ENCODE assay signal across 1 cellular context in genomic region chr12:47885012-47885501, GRCh38.
A peak's percentile ranks its signal among the peaks of the same experiment; 100 is the strongest.
TF ChIP-seq lines count a peak whose summit lies in the region.

No MANE protein-coding gene starts in this region.

TF ChIP-seq in K562, 482 proteins besides CTCF, POLR2A, EP300 and RAD21 (continued from another document):
- TF ChIP-seq ZBTB9 (CRISPR knock-in tag; IDR thresholded peaks at IDR 0.05), result no peak
- TF ChIP-seq GATAD2B (IDR thresholded peaks at IDR 0.05; ENCODE audit: borderline replicate concordance), result no peak
- no peak for TF ChIP-seq FOXA3 (CRISPR knock-in tag; conservative IDR thresholded peaks at IDR 0.05 in 1 of 2, IDR thresholded peaks at IDR 0.05 in 1 of 2)
- TF ChIP-seq ZNF239 (CRISPR knock-in tag; IDR thresholded peaks at IDR 0.05), result 0 out of 2 replicates have a peak, but pooled peaks have one; percentile 11
- TF ChIP-seq SREBF2 (CRISPR knock-in tag; IDR thresholded peaks at IDR 0.05), result no peak
- TF ChIP-seq NFYB (IDR thresholded peaks at IDR 0.05; ENCODE audit: extremely low read depth, insufficient read length), result no peak
- TF ChIP-seq MIER1 (IDR thresholded peaks at IDR 0.05; ENCODE audit: low read depth), result no peak
- TF ChIP-seq COPS2 (conservative IDR thresholded peaks at IDR 0.05), result no peak
- peak; percentile 32; the same call in 1 of the 2 replicates for TF ChIP-seq NCOR1 (IDR thresholded peaks at IDR 0.05)
- no peak for TF ChIP-seq CBX3 (IDR thresholded peaks at IDR 0.05; ENCODE audit: borderline replicate concordance in 1 of 2, low read length in 2 of 2)
- TF ChIP-seq ZNF766 (CRISPR knock-in tag; conservative IDR thresholded peaks at IDR 0.05), result no peak
- no peak for TF ChIP-seq MYNN (IDR thresholded peaks at IDR 0.05)
- TF ChIP-seq MYNN (CRISPR knock-in tag; IDR thresholded peaks at IDR 0.05), result no peak
- TF ChIP-seq HDAC1 (IDR thresholded peaks at IDR 0.05), result no peak
- no peak for TF ChIP-seq ZNF740 (CRISPR knock-in tag; IDR thresholded peaks at IDR 0.05)
- no peak for TF ChIP-seq ZNF740 (tag; IDR thresholded peaks at IDR 0.05)
- no peak for TF ChIP-seq TAF15 (IDR thresholded peaks at IDR 0.05; ENCODE audit: low read depth, low read length)
- no peak for TF ChIP-seq SMARCE1 (IDR thresholded peaks at IDR 0.05)
- no peak for TF ChIP-seq TCF7L2 (IDR thresholded peaks at IDR 0.05; ENCODE audit: low read depth, low read length)
- no peak for TF ChIP-seq BRF2 (IDR thresholded peaks at IDR 0.05; ENCODE audit: borderline replicate concordance, insufficient read depth, insufficient read length)
- TF ChIP-seq ID3 (CRISPR knock-in tag; IDR thresholded peaks at IDR 0.05), result no peak
- no peak for TF ChIP-seq ID3 (tag; IDR thresholded peaks at IDR 0.05)
- TF ChIP-seq NBN (IDR thresholded peaks at IDR 0.05; ENCODE audit: low read depth), result no peak
- TF ChIP-seq PKNOX1 (IDR thresholded peaks at IDR 0.05), result peak; percentile 44
- no peak for TF ChIP-seq ETS2 (tag; IDR thresholded peaks at IDR 0.05; ENCODE audit: borderline replicate concordance, poor library complexity, severe bottlenecking)
- no peak for TF ChIP-seq PHF21A (IDR thresholded peaks at IDR 0.05; ENCODE audit: borderline replicate concordance, low read depth)
- TF ChIP-seq ZNF175 (CRISPR knock-in tag; IDR thresholded peaks at IDR 0.05; ENCODE audit: low read depth), result no peak
- TF ChIP-seq MNT (conservative IDR thresholded peaks at IDR 0.05), result no peak
- TF ChIP-seq ILF3 (IDR thresholded peaks at IDR 0.05; ENCODE audit: borderline replicate concordance), result no peak
- TF ChIP-seq ZNF311 (CRISPR knock-in tag; IDR thresholded peaks at IDR 0.05), result no peak
- TF ChIP-seq NUFIP1 (IDR thresholded peaks at IDR 0.05; ENCODE audit: partially characterized antibody), result no peak
- TF ChIP-seq ZBTB49 (CRISPR knock-in tag; IDR thresholded peaks at IDR 0.05; ENCODE audit: borderline replicate concordance), result no peak
- TF ChIP-seq CC2D1A (IDR thresholded peaks at IDR 0.05), result no peak
- TF ChIP-seq ZNF324 (CRISPR knock-in tag; IDR thresholded peaks at IDR 0.05), result no peak
- TF ChIP-seq SMARCA5 (IDR thresholded peaks at IDR 0.05), result no peak
- no peak for TF ChIP-seq SETDB1 (IDR thresholded peaks at IDR 0.05; ENCODE audit: low read length)
- no peak for TF ChIP-seq SAFB (IDR thresholded peaks at IDR 0.05; ENCODE audit: borderline replicate concordance, low read depth, low read length)
- TF ChIP-seq ZNF780A (CRISPR knock-in tag; IDR thresholded peaks at IDR 0.05), result no peak
- TF ChIP-seq TEAD1 (CRISPR knock-in tag; IDR thresholded peaks at IDR 0.05), result no peak
- TF ChIP-seq PRPF4 (IDR thresholded peaks at IDR 0.05; ENCODE audit: insufficient read depth, low read depth, low read length, poor library complexity, severe bottlenecking), result no peak
- TF ChIP-seq FOS (IDR thresholded peaks at IDR 0.05; ENCODE audit: extremely low read depth, insufficient read length), result no peak
- peak in 1 of 2 experiments; percentile 59; a peak in 1 of 4 replicates for TF ChIP-seq TBL1XR1 (IDR thresholded peaks at IDR 0.05; ENCODE audit: low read length in 2 of 2)
- TF ChIP-seq IFI16 (CRISPR knock-in tag; IDR thresholded peaks at IDR 0.05), result no peak
- peak; percentile 79; the same call in 1 of the 2 replicates for TF ChIP-seq RREB1 (CRISPR knock-in tag; IDR thresholded peaks at IDR 0.05)
- TF ChIP-seq MAFG (tag; conservative IDR thresholded peaks at IDR 0.05), result no peak
- TF ChIP-seq SRF (CRISPR knock-in tag; IDR thresholded peaks at IDR 0.05), result no peak
